Comparison of ENCODE assay signal across 13 cellular contexts in genomic region chr6:87806635-87807034, GRCh38.
DNase-seq lines count a peak whose midpoint lies in the region; ATAC-seq lines count a peak whose summit lies in the region.
"Had no signal": no experiment of that assay in that cellular context is flagged by ENCODE, and none has a peak within 500 bp of the region (broad histone marks: within the 10 kb centered on the region; RNA-seq: fewer than 3 reads in every experiment).

No MANE protein-coding gene starts in this region.

- H3K4me1 Mint-ChIP-seq in stimulated activated naive CD8-positive, alpha-beta T cell treated with anti-CD3 and anti-CD28 coated beads, Interleukin-15, Interleukin-2, amounts not matched to agents 100 ng/mL and 50 ng/mL, for 24 hours (ENCODE audit: low read depth), result peaks cover 19% of the 10 kb centered on the region
- H3K4me1 Mint-ChIP-seq: GM23338 had no signal

- H3K27me3 Mint-ChIP-seq in stimulated activated naive CD8-positive, alpha-beta T cell treated with anti-CD3 and anti-CD28 coated beads, Interleukin-15, Interleukin-2, amounts not matched to agents 100 ng/mL and 50 ng/mL, for 24 hours, result peaks cover 10% of the 10 kb centered on the region

- peak overlapping the region; percentile 7 for H3K27ac Mint-ChIP-seq in stimulated activated naive CD8-positive, alpha-beta T cell treated with anti-CD3 and anti-CD28 coated beads, Interleukin-15, Interleukin-2, amounts not matched to agents 100 ng/mL and 50 ng/mL, for 24 hours
- H3K27ac Mint-ChIP-seq: GM23338 had no signal

- no peak for ATAC-seq in stimulated activated naive CD8-positive, alpha-beta T cell treated with anti-CD3 and anti-CD28 coated beads, Interleukin-15, Interleukin-2, amounts not matched to agents 100 U/mL and 50 U/mL, for 24 hours
- ATAC-seq in HG02870 (IDR thresholded peaks at IDR 0.05; ENCODE audit: unreplicated experiment), result no peak
- no peak for ATAC-seq in GM19397 (IDR thresholded peaks at IDR 0.05; ENCODE audit: unreplicated experiment)
- ATAC-seq: GM23338 had no signal

- no peaks in the 10 kb centered on the region for H3K36me3 Mint-ChIP-seq in stimulated activated naive CD8-positive, alpha-beta T cell treated with anti-CD3 and anti-CD28 coated beads, Interleukin-15, Interleukin-2, amounts not matched to agents 100 ng/mL and 50 ng/mL, for 24 hours (ENCODE audit: low read depth)

- no peak overlapping the region for H3K4me3 Mint-ChIP-seq in stimulated activated naive CD8-positive, alpha-beta T cell treated with anti-CD3 and anti-CD28 coated beads, Interleukin-15, Interleukin-2, amounts not matched to agents 100 ng/mL and 50 ng/mL, for 24 hours
- H3K4me3 Mint-ChIP-seq: GM23338 had no signal

- DNase-seq in stimulated activated naive CD8-positive, alpha-beta T cell treated with anti-CD3 and anti-CD28 coated beads, Interleukin-15, Interleukin-2, amounts not matched to agents 100 U/mL and 50 U/mL, for 24 hours, result no peak
- DNase-seq in NCI-H2171 treated with DMSO at 0.1 percent for 48 hours (lab: John Stamatoyannopoulos, UW), result peak; percentile 84
- DNase-seq in SW480 (ENCODE audit: low spot score), result peak; percentile 37
- DNase-seq in NCI-H1048 (lab: John Stamatoyannopoulos, UW), result no peak
- DNase-seq in 8988T, result no peak
- DNase-seq: activated CD4-positive, alpha-beta T cell treated with anti-CD3 and anti-CD28 coated beads for 4 hours; activated T-cell treated with anti-CD3 and anti-CD28 coated beads, Interleukin-2, amount 50 U/mL, for 48 hours; esophagus squamous epithelium; mesendoderm had no signal

- H3K9me3 Mint-ChIP-seq in stimulated activated naive CD8-positive, alpha-beta T cell treated with anti-CD3 and anti-CD28 coated beads, Interleukin-15, Interleukin-2, amounts not matched to agents 100 ng/mL and 50 ng/mL, for 24 hours, result no peaks in the 10 kb centered on the region
- H3K9me3 Mint-ChIP-seq: GM23338 had no signal

Comparison
In these comparisons a context has a peak if more than half of its experiments do, and no peak if none do; other contexts are left out.
1. DNase-seq: peak in NCI-H2171 treated with DMSO at 0.1 percent for 48 hours (single experiment) and SW480 (single experiment); none in stimulated activated naive CD8-positive, alpha-beta T cell treated with anti-CD3 and anti-CD28 coated beads, Interleukin-15, Interleukin-2, amounts not matched to agents 100 U/mL and 50 U/mL, for 24 hours (single experiment), NCI-H1048 (single experiment) and 8988T (single experiment).